Comparison of ENCODE assay signal across 8 cellular contexts in genomic region chr16:55703003-55704001, GRCh38. TPM values are rescaled to one million over a fixed set of nuclear protein-coding genes. Genes with fewer than 3 reads are reported as not detected.
DNase-seq lines count a peak whose midpoint lies in the region; ATAC-seq and TF ChIP-seq lines count a peak whose summit lies in the region.

No MANE protein-coding gene starts in this region.

- no peaks in the 10 kb centered on the region for H3K27me3 ChIP-seq in tibial nerve

- no peak for TF ChIP-seq EP300 in tibial nerve (IDR thresholded peaks at IDR 0.05)

- no peaks in the 10 kb centered on the region for H3K36me3 Mint-ChIP-seq in natural killer cell
- no peaks in the 10 kb centered on the region for H3K36me3 Mint-ChIP-seq in natural killer cell treated with Interleukin-12 subunit alpha and Interleukin-12 subunit beta and Interleukin-15 and Interleukin-18, amount 100 ng/mL, for 72 hours

- H3K27ac ChIP-seq in tibial nerve, result no peak overlapping the region

- peaks cover 0 to 12% (median 0%) of the 10 kb centered on the region in 4 donors for H3K4me1 ChIP-seq in tibial nerve

- DNase-seq in natural killer cell, result no peak
- no peak for DNase-seq in natural killer cell treated with Interleukin-12 subunit alpha and Interleukin-12 subunit beta and Interleukin-15 and Interleukin-18, amount 100 ng/mL, for 72 hours (ENCODE audit: low spot score)
- peak; percentile 76 for DNase-seq in NCI-H1105 (lab: John Stamatoyannopoulos, UW)
- peak; percentile 56 for DNase-seq in amniotic epithelial cell (ENCODE audit: low read depth)
- DNase-seq in iPS-NIHi11 (ENCODE audit: low spot score), result peak; percentile 69
- peak in 1 of 2 donors; percentile 74 for DNase-seq in tibial nerve (ENCODE audit: low spot score in 2 of 2)

- no peak overlapping the region for H3K27ac Mint-ChIP-seq in natural killer cell
- H3K27ac Mint-ChIP-seq in natural killer cell treated with Interleukin-12 subunit alpha and Interleukin-12 subunit beta and Interleukin-15 and Interleukin-18, amount 100 ng/mL, for 72 hours, result no peak overlapping the region

- TF ChIP-seq POLR2A in tibial nerve (IDR thresholded peaks at IDR 0.05), result no peak

- TF ChIP-seq CTCF in natural killer cell (IDR thresholded peaks at IDR 0.05) (peak; percentile 15), tibial nerve (IDR thresholded peaks at IDR 0.05) (peak in 4 of 5 experiments; percentile 19 to 75 (median 54))

- 38 to 55% methylated on average over 10 of the region's 10 CpGs for WGBS in tibial nerve, 2 donors

- no peaks in the 10 kb centered on the region for H3K9me3 Mint-ChIP-seq in natural killer cell
- H3K9me3 Mint-ChIP-seq in natural killer cell treated with Interleukin-12 subunit alpha and Interleukin-12 subunit beta and Interleukin-15 and Interleukin-18, amount 100 ng/mL, for 72 hours, result no peaks in the 10 kb centered on the region

- H3K27me3 Mint-ChIP-seq in natural killer cell (ENCODE audit: low read depth in 2 of 2), result peaks cover 0 to 9% of the 10 kb centered on the region in 2 donors
- H3K27me3 Mint-ChIP-seq in natural killer cell treated with Interleukin-12 subunit alpha and Interleukin-12 subunit beta and Interleukin-15 and Interleukin-18, amount 100 ng/mL, for 72 hours, result peaks cover 8 to 23% of the 10 kb centered on the region in 2 donors

- H3K4me3 ChIP-seq in tibial nerve, result no peak overlapping the region

- no peak overlapping the region for H3K4me3 Mint-ChIP-seq in natural killer cell
- H3K4me3 Mint-ChIP-seq in natural killer cell treated with Interleukin-12 subunit alpha and Interleukin-12 subunit beta and Interleukin-15 and Interleukin-18, amount 100 ng/mL, for 72 hours, result no peak overlapping the region

- intact Hi-C loops in natural killer cell (cut with micrococcal nuclease), result loop anchor here (5.0 kb wide), 1 partner anchor 236 kb away; no protein-coding TSS in a partner anchor

- H3K9me3 ChIP-seq in tibial nerve, result no peaks in the 10 kb centered on the region

- ATAC-seq in natural killer cell (no peak), HG02852 (IDR thresholded peaks at IDR 0.05; ENCODE audit: unreplicated experiment) (no peak), GM18909 (IDR thresholded peaks at IDR 0.05; ENCODE audit: poor library complexity, unreplicated experiment) (no peak)
- ATAC-seq in natural killer cell treated with Interleukin-12 subunit alpha and Interleukin-12 subunit beta and Interleukin-15 and Interleukin-18, amount 100 ng/mL, for 72 hours, result no peak

- H3K36me3 ChIP-seq in tibial nerve, result no peaks in the 10 kb centered on the region

- peaks cover 0 to 6% of the 10 kb centered on the region in 2 donors for H3K4me1 Mint-ChIP-seq in natural killer cell
- H3K4me1 Mint-ChIP-seq in natural killer cell treated with Interleukin-12 subunit alpha and Interleukin-12 subunit beta and Interleukin-15 and Interleukin-18, amount 100 ng/mL, for 72 hours (ENCODE audit: low read depth in 2 of 2), result no peaks in the 10 kb centered on the region

RNA-seq across cellular contexts. Expression of gene SLC6A2, which starts 47.5 kb away (rescaled TPM):
- total RNA-seq in natural killer cell (not detected), tibial nerve (under 1 TPM in 3 of 4 donors, not detected in 1; 0.22 to 0.59 (median 0.30) TPM)
- not detected for total RNA-seq in natural killer cell treated with Interleukin-12 subunit alpha and Interleukin-12 subunit beta and Interleukin-15 and Interleukin-18, amount 100 ng/mL, for 72 hours

Comparison
In these comparisons a context has a peak if more than half of its experiments do, and no peak if none do; other contexts are left out.
1. DNase-seq: peak in NCI-H1105 (single experiment), amniotic epithelial cell (single experiment) and iPS-NIHi11 (single experiment); none in natural killer cell (single experiment) and natural killer cell treated with Interleukin-12 subunit alpha and Interleukin-12 subunit beta and Interleukin-15 and Interleukin-18, amount 100 ng/mL, for 72 hours (single experiment).